8 cellular contexts compared by ENCODE assay signal in genomic region chr1:121573881-121574504, GRCh38.
DNase-seq lines count a peak whose midpoint lies in the region; TF ChIP-seq lines count a peak whose summit lies in the region.
"Not testable (repeated sequence)": the region's sequence is repeated elsewhere in the genome, so short reads cannot be mapped to it uniquely, and the experiment has no call there.

No MANE protein-coding gene starts in this region.

- DNase-seq in A172 (ENCODE audit: low spot score) (peak; percentile 72), EL (peak; percentile 89), HS-5 (ENCODE audit: low read depth) (peak; percentile 73), RKO (ENCODE audit: low spot score) (peak; percentile 46), astrocyte of the hippocampus (ENCODE audit: low read depth, low spot score) (peak; percentile 15), epithelial cell of esophagus (ENCODE audit: low read depth) (peak; percentile 90), foreskin melanocyte (peak; percentile 12), pulmonary artery endothelial cell (ENCODE audit: low read depth, low spot score) (peak; percentile 8)

- not testable (repeated sequence) for H3K4me3 ChIP-seq in epithelial cell of esophagus (ENCODE audit: low read length)

- TF ChIP-seq CTCF in epithelial cell of esophagus (IDR thresholded peaks at IDR 0.05; ENCODE audit: insufficient read depth, low read depth, low read length, missing control alignments): not testable (repeated sequence)

Comparison
In these comparisons a context has a peak if more than half of its experiments do, and no peak if none do; other contexts are left out.
1. DNase-seq: peak in every context shown above with its lines; median percentile 90 in epithelial cell of esophagus; 89 in EL; 73 in HS-5; 72 in A172; 46 in RKO; 15 in astrocyte of the hippocampus; 12 in foreskin melanocyte; 8 in pulmonary artery endothelial cell.